ENCODE assay signal across 1 cellular context in genomic region chr6:35011096-35012041, GRCh38.
TF ChIP-seq lines count a peak whose summit lies in the region.

No MANE protein-coding gene starts in this region.

TF ChIP-seq in K562, 482 proteins besides CTCF, POLR2A, EP300 and RAD21 (continued from another document):
- TF ChIP-seq GMEB1 (CRISPR knock-in tag; IDR thresholded peaks at IDR 0.05) (no peak), ZNF23 (CRISPR knock-in tag; IDR thresholded peaks at IDR 0.05) (no peak), MEF2A (IDR thresholded peaks at IDR 0.05; ENCODE audit: control insufficient read depth, low read depth, low read length) (peak; percentile 54; the same call in 1 of the 2 replicates), JUND (IDR thresholded peaks at IDR 0.05; ENCODE audit: borderline replicate concordance, low read depth, low read length) (peak; percentile 47; the same call in 1 of the 2 replicates), JUND (tag; IDR thresholded peaks at IDR 0.05; ENCODE audit: borderline replicate concordance, low read depth, low read length) (no peak; the same call in 2 of the 3 replicates), JUNB (CRISPR knock-in tag; conservative IDR thresholded peaks at IDR 0.05) (no peak), ZNF584 (CRISPR knock-in tag; IDR thresholded peaks at IDR 0.05; ENCODE audit: low read depth) (no peak), MEIS2 (IDR thresholded peaks at IDR 0.05; ENCODE audit: partially characterized antibody) (peak; percentile 46), MEF2D (tag; conservative IDR thresholded peaks at IDR 0.05; ENCODE audit: low read depth) (peak; percentile 86), ZNF274 (IDR thresholded peaks at IDR 0.05; ENCODE audit: borderline replicate concordance, low read depth, low read length) (no peak), MLLT1 (IDR thresholded peaks at IDR 0.05) (no peak), KDM1A (IDR thresholded peaks at IDR 0.05) (no peak), ATF7 (IDR thresholded peaks at IDR 0.05) (peak; percentile 47; the same call in 1 of the 2 replicates), ARID1B (IDR thresholded peaks at IDR 0.05) (no peak), ZFP1 (CRISPR knock-in tag; IDR thresholded peaks at IDR 0.05) (no peak)
